In the genomic region with DNA sequence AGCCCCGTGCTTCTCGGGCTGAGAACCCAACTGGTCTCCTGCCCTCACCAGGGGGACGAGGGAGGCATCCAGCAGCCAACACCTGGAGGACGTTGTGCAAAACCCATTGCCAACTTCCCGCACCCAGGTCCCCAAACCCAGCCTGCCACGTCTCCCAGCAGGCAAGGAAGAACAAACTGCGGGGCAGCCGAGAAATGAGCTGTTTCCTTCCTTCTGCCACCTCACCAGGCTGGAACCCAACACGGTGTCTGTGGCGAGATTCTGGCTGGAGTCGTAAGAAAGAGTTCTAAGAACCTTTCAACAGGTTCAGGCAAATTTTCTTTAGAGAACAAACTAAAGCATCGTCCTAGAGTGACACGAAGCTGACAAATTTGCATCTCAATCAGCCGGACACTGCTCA, we compare ENCODE assay signal across 17 cellular contexts.
"Had no signal": no experiment of that assay in that cellular context is flagged by ENCODE, and none has a peak within 500 bp of the region (broad histone marks: within the 10 kb centered on the region; RNA-seq: fewer than 3 reads in every experiment).

No MANE protein-coding gene starts in this region.

- H3K36me3 Mint-ChIP-seq: naive thymus-derived CD8-positive, alpha-beta T cell had no signal

- H3K4me3 ChIP-seq: gastroesophageal sphincter, mucosa of descending colon, prostate gland, skin epidermis, transverse colon had no signal

- H3K27me3 Mint-ChIP-seq: naive thymus-derived CD8-positive, alpha-beta T cell had no signal

- H3K27ac Mint-ChIP-seq: activated naive CD8-positive, alpha-beta T cell treated with anti-CD3 and anti-CD28 coated beads, Interleukin-2, amount 50 U/mL, for 24 hours; naive thymus-derived CD8-positive, alpha-beta T cell had no signal

- H3K4me3 Mint-ChIP-seq: activated naive CD8-positive, alpha-beta T cell treated with anti-CD3 and anti-CD28 coated beads, Interleukin-2, amount 50 U/mL, for 24 hours had no signal

- ATAC-seq: activated naive CD8-positive, alpha-beta T cell treated with anti-CD3 and anti-CD28 coated beads, Interleukin-2, amount 50 U/mL, for 24 hours; gastroesophageal sphincter; heart right ventricle; mucosa of descending colon; naive thymus-derived CD8-positive, alpha-beta T cell; right cardiac atrium had no signal

- DNase-seq: activated CD4-positive, CD25-positive, alpha-beta regulatory T cell treated with anti-CD3 and anti-CD28 coated beads, Interleukin-2, amount 50 U/mL, for 72 hours; activated naive CD4-positive, alpha-beta T cell treated with Interleukin-2 at 50 U/mL for 16 hours; activated naive CD8-positive, alpha-beta T cell treated with anti-CD3 and anti-CD28 coated beads, Interleukin-2, amount 50 U/mL, for 24 hours; activated T-cell treated with anti-CD3 and anti-CD28 coated beads for 4 hours; heart right ventricle; mammary epithelial cell; mucosa of descending colon; naive thymus-derived CD8-positive, alpha-beta T cell; occipital lobe; stimulated activated CD4-positive, alpha-beta T cell treated with anti-CD3 and anti-CD28 coated beads, Interleukin-4, amount 100 ng/mL, for 24 hours; stimulated activated naive CD4-positive, alpha-beta T cell treated with Interleukin-2 at 50 U/mL for 16 hours; substantia nigra; transverse colon had no signal

- H3K36me3 ChIP-seq: prostate gland, transverse colon had no signal

- H3K9me3 ChIP-seq: gastroesophageal sphincter, heart right ventricle, mucosa of descending colon, prostate gland, transverse colon had no signal

- H3K9me3 Mint-ChIP-seq: activated naive CD8-positive, alpha-beta T cell treated with anti-CD3 and anti-CD28 coated beads, Interleukin-2, amount 50 U/mL, for 24 hours; naive thymus-derived CD8-positive, alpha-beta T cell had no signal

- H3K27me3 ChIP-seq: gastroesophageal sphincter, heart right ventricle, transverse colon had no signal
